Comparison of ENCODE assay signal across 8 cellular contexts in the genomic region with DNA sequence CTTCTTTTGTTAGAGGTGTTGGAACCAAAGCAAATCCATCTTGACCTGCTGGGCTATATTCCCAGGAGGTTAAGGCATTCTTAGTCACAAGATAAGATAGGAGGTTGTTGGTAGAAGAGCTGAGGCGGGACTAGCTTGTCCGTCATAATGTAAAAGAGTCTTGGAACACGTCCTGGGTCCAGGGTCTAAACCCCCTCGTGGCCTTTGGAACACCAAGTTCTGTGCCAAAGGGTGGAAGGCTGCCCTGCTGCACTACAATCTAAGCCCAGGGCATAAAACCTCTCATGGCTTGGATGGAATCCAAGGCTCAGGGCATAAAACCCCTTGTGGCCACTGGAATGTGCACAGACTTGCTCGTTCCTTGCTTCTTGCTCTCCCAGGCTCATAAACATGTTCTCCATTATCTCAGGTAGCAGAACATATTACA. TPM values are rescaled to one million over a fixed set of nuclear protein-coding genes. Genes with fewer than 3 reads are reported as not detected.
DNase-seq lines count a peak whose midpoint lies in the region; ATAC-seq and TF ChIP-seq lines count a peak whose summit lies in the region.
"Not testable (repeated sequence)": the region's sequence is repeated elsewhere in the genome, so short reads cannot be mapped to it uniquely, and the experiment has no call there.

No MANE protein-coding gene starts in this region.

- H3K9me2 ChIP-seq in PC-3 (replicated peaks; ENCODE audit: low read length) = not testable (repeated sequence)

- H3K9me3 Mint-ChIP-seq in Caco-2 (ENCODE audit: unreplicated experiment) = not testable (repeated sequence)

- not testable (repeated sequence) for H3K36me3 ChIP-seq in Caco-2 (ENCODE audit: control insufficient read depth, insufficient read depth, low read length); PC-3 (ENCODE audit: low read depth, low read length); brain microvascular endothelial cell (replicated peaks); thyroid gland

- TF ChIP-seq POLR2A in thyroid gland (IDR thresholded peaks at IDR 0.05) = not testable (repeated sequence)

- not testable (repeated sequence) for H3K4me3 Mint-ChIP-seq in Caco-2 (ENCODE audit: unreplicated experiment)

- not testable (repeated sequence) for H3K27ac Mint-ChIP-seq in Caco-2 (ENCODE audit: unreplicated experiment)

- not testable (repeated sequence) for H4K20me1 ChIP-seq in PC-3 (ENCODE audit: low read length)

- H3K4me1 Mint-ChIP-seq in Caco-2 (ENCODE audit: low read depth, unreplicated experiment) = not testable (repeated sequence)

- POLR2A ChIA-PET in Caco-2 (lab: Charles Lee); PC-3 (lab: Charles Lee; ENCODE audit: unreplicated experiment): not testable (repeated sequence)

- H3K27ac ChIP-seq in PC-3 (ENCODE audit: low read length); brain microvascular endothelial cell: not testable (repeated sequence)
- H3K27ac ChIP-seq in thyroid gland = peak overlapping the region in 1 of 3 donors; percentile 45

- DNase-seq in Caco-2 (peak; percentile 8 to 34), HT-29 (ENCODE audit: low spot score) (peak; percentile 70), NCI-H2107 treated with DMSO at 0.1 percent for 48 hours (lab: John Stamatoyannopoulos, UW; ENCODE audit: unreplicated experiment) (peak; percentile 59), PC-3 (peak; percentile 49), brain microvascular endothelial cell (peak; percentile 1), fibroblast of pulmonary artery (ENCODE audit: low read depth) (peak; percentile 55), left lobe of liver (ENCODE audit: low spot score) (peak; percentile 50), thyroid gland (peak; percentile 49 to 55)

- H3K4me2 ChIP-seq in PC-3 (ENCODE audit: low read length) = not testable (repeated sequence)

- not testable (repeated sequence) for H3K9ac ChIP-seq in PC-3 (ENCODE audit: low read length)

- H3F3A ChIP-seq in PC-3 (ENCODE audit: low read length, unreplicated experiment) = not testable (repeated sequence)

- not testable (repeated sequence) for H3K27me3 ChIP-seq in Caco-2 (replicated peaks; ENCODE audit: control insufficient read depth, insufficient read depth, low read length); PC-3 (ENCODE audit: low read length); brain microvascular endothelial cell (replicated peaks); thyroid gland

- H3K36me3 Mint-ChIP-seq in Caco-2 (ENCODE audit: insufficient read depth, unreplicated experiment) = not testable (repeated sequence)

- H3K79me2 ChIP-seq in PC-3 (ENCODE audit: low read length) = not testable (repeated sequence)

- H3K27me3 Mint-ChIP-seq in Caco-2 (ENCODE audit: insufficient read depth, unreplicated experiment) = not testable (repeated sequence)

- in situ Hi-C loops in brain microvascular endothelial cell (cut with HindIII; ENCODE audit: low pct_ligation_motif_present, low sequenced_read_pairs) = not testable (repeated sequence)

- H2AFZ ChIP-seq in PC-3 (ENCODE audit: low read length) = not testable (repeated sequence)

- not testable (repeated sequence) for H3K4me3 ChIP-seq in Caco-2 (ENCODE audit: low read depth, low read length); PC-3 (ENCODE audit: low read length); brain microvascular endothelial cell (ENCODE audit: low read depth, low read length); fibroblast of pulmonary artery (replicated peaks; ENCODE audit: low read depth, low read length); thyroid gland (replicated peaks in 1 of 3)

- 39 to 51% methylated on average over 5 of the region's 5 CpGs for WGBS in thyroid gland, 2 donors

- not testable (repeated sequence) for BruUV-seq in Caco-2 (replicated peaks; lab: Mats Ljungman, UMichigan); PC-3 (replicated peaks; lab: Mats Ljungman, UMichigan)

- not testable (repeated sequence) for H3K9me3 ChIP-seq in Caco-2; PC-3 (ENCODE audit: low read length); thyroid gland

- CTCF ChIA-PET in Caco-2 (lab: Charles Lee); PC-3 (lab: Charles Lee): not testable (repeated sequence)

- ATAC-seq in PC-3 = not testable (repeated sequence)
- ATAC-seq in left lobe of liver = peak; percentile 26

- TF ChIP-seq CTCF in Caco-2 (IDR thresholded peaks at IDR 0.05; ENCODE audit: insufficient read depth in 1 of 2, low read depth in 1 of 2, low read length in 1 of 2, severe bottlenecking in 1 of 2, unreplicated experiment in 1 of 2); PC-3 (conservative IDR thresholded peaks at IDR 0.05; ENCODE audit: low read depth, low read length); brain microvascular endothelial cell (IDR thresholded peaks at IDR 0.05; ENCODE audit: low read depth, low read length, missing control alignments); fibroblast of pulmonary artery (IDR thresholded peaks at IDR 0.05; ENCODE audit: low read length, missing control alignments); thyroid gland (IDR thresholded peaks at IDR 0.05): not testable (repeated sequence)

- intact Hi-C loops in Caco-2 (cut with micrococcal nuclease; ENCODE audit: unreplicated experiment); PC-3 (cut with micrococcal nuclease); thyroid gland (cut with DNase I): not testable (repeated sequence)

- not testable (repeated sequence) for H3K4me1 ChIP-seq in Caco-2; PC-3 (ENCODE audit: insufficient read depth, low read length)
- H3K4me1 ChIP-seq in thyroid gland = peaks cover 11 to 12% of the 10 kb centered on the region in 2 donors

RNA-seq across cellular contexts. Expression of a gene that starts 53.8 kb away (rescaled TPM):
- total RNA-seq in Caco-2 (2022) (72.7 and 77.5 TPM in 2 replicates), PC-3 (2014; rRNA removed) (24.2 and 34.5 TPM in 2 replicates), left lobe of liver (36.6 TPM), thyroid gland (100 to 1,000 TPM in 1 of 4 donors, 10 to 100 TPM in 3; 55.4 to 149 (median 71.5) TPM)
- 20.6 and 24.4 TPM in 2 replicates for total RNA-seq in HT-29 (2014; rRNA removed; shearing (Covaris generic))

Comparison
In these comparisons a context has a peak if more than half of its experiments do, and no peak if none do; other contexts are left out.
1. DNase-seq: peak in every context shown above with its lines; median percentile 70 in HT-29; 59 in NCI-H2107 treated with DMSO at 0.1 percent for 48 hours; 55 in fibroblast of pulmonary artery; 52 in thyroid gland; 50 in left lobe of liver; 49 in PC-3; 21 in Caco-2; 1 in brain microvascular endothelial cell.